Comparison of ENCODE assay signal across 28 cellular contexts in genomic region chr22:27151407-27151806, GRCh38.
A peak's percentile ranks its signal among the peaks of the same experiment; 100 is the strongest.
DNase-seq lines count a peak whose midpoint lies in the region; ATAC-seq, FAIRE-seq and TF ChIP-seq lines count a peak whose summit lies in the region.
"Had no signal": no experiment of that assay in that cellular context is flagged by ENCODE, and none has a peak within 500 bp of the region (broad histone marks: within the 10 kb centered on the region; RNA-seq: fewer than 3 reads in every experiment).

No MANE protein-coding gene starts in this region.

- ATAC-seq in lower lobe of right lung (no peak), GM18858 (IDR thresholded peaks at IDR 0.05; ENCODE audit: unreplicated experiment) (no peak), GM19328 (IDR thresholded peaks at IDR 0.05; ENCODE audit: unreplicated experiment) (no peak)
- ATAC-seq: activated CD4-positive, alpha-beta T cell treated with anti-CD3 and anti-CD28 coated beads for 36 hours; HepG2; Panc1; stimulated activated effector memory CD8-positive, alpha-beta T cell treated with anti-CD3 and anti-CD28 coated beads, Interleukin-12 subunit alpha, Interleukin-12 subunit beta, amount 100 ng/mL, for 72 hours; T-cell had no signal

- intact Hi-C loops in lower lobe of right lung (cut with DNase I) (no loop called here), adrenal gland (cut with DNase I) (no loop called here)

- DNase-seq in BE2C = no peak
- peak; percentile 69 for DNase-seq in Karpas-422
- no peak for DNase-seq in astrocyte (ENCODE audit: low read depth)
- DNase-seq in lower lobe of right lung = no peak
- DNase-seq in adrenal gland = no peak
- no peak for DNase-seq in activated CD4-positive, alpha-beta T cell treated with anti-CD3 and anti-CD28 coated beads, Interleukin-2, amount 50 U/mL, for 1 hour
- DNase-seq: ACHN; activated CD4-positive, alpha-beta T cell treated with anti-CD3 and anti-CD28 coated beads for 36 hours; activated naive CD4-positive, alpha-beta T cell treated with anti-CD3 and anti-CD28 coated beads, Interleukin-2, amount 10 ng/mL, durations not matched to agents 7 days and 5 days; activated T-cell treated with anti-CD3 and anti-CD28 coated beads, Interleukin-2, amount 50 U/mL, for 48 hours; amygdala; H7; NCI-H1105; NCI-H2029; NCI-H446; stimulated activated CD4-positive, alpha-beta T cell treated with anti-CD3 and anti-CD28 coated beads, Interleukin-2, amount 100 ng/mL, for 24 hours; T-cell had no signal

- no peak for TF ChIP-seq POLR2A in adrenal gland (IDR thresholded peaks at IDR 0.05)

- H4K20me1 ChIP-seq in Karpas-422 (ENCODE audit: insufficient read depth, low read depth, low read length) (no peaks in the 10 kb centered on the region), astrocyte (ENCODE audit: insufficient read depth, low read length) (no peaks in the 10 kb centered on the region)

- H3K36me3 ChIP-seq in BE2C = no peaks in the 10 kb centered on the region
- H3K36me3 ChIP-seq in Karpas-422 (ENCODE audit: insufficient read depth, low read length) = no peaks in the 10 kb centered on the region
- no peaks in the 10 kb centered on the region for H3K36me3 ChIP-seq in astrocyte (ENCODE audit: insufficient read depth, low read length)
- no peaks in the 10 kb centered on the region for H3K36me3 ChIP-seq in lower lobe of right lung
- H3K36me3 ChIP-seq in adrenal gland (replicated peaks in 1 of 2) = no peaks in the 10 kb centered on the region
- H3K36me3 ChIP-seq: thoracic aorta, vagina had no signal

- WGBS in adrenal gland, 4 donors = 52 to 63% (median 55%) methylated on average over 2 of the region's 2 CpGs

- H3K79me2 ChIP-seq in Karpas-422 (ENCODE audit: low read length) = no peaks in the 10 kb centered on the region
- H3K79me2 ChIP-seq in astrocyte (ENCODE audit: insufficient read depth, low read length) = no peaks in the 10 kb centered on the region

- no peaks in the 10 kb centered on the region for H3K27me3 Mint-ChIP-seq in astrocyte (ENCODE audit: low read depth, unreplicated experiment)

- FAIRE-seq in astrocyte (lab: Jason Lieb, UNC) = no peak
- FAIRE-seq: GM12891, HepG2, TTC549 had no signal

- H3K27ac Mint-ChIP-seq in astrocyte (ENCODE audit: unreplicated experiment) = no peak overlapping the region
- H3K27ac Mint-ChIP-seq: activated CD4-positive, alpha-beta T cell treated with anti-CD3 and anti-CD28 coated beads for 36 hours; activated naive CD4-positive, alpha-beta T cell treated with anti-CD3 and anti-CD28 coated beads, Interleukin-2, amount 10 ng/mL, durations not matched to agents 7 days and 5 days; stimulated activated effector memory CD8-positive, alpha-beta T cell treated with anti-CD3 and anti-CD28 coated beads, Interleukin-12 subunit alpha, Interleukin-12 subunit beta, amount 100 ng/mL, for 72 hours; T-cell had no signal

- H3K9me3 ChIP-seq in BE2C = no peaks in the 10 kb centered on the region
- no peaks in the 10 kb centered on the region for H3K9me3 ChIP-seq in Karpas-422 (ENCODE audit: low read length)
- no peaks in the 10 kb centered on the region for H3K9me3 ChIP-seq in astrocyte (ENCODE audit: insufficient read depth, low read depth, low read length)
- H3K9me3 ChIP-seq in lower lobe of right lung = peaks cover 3% of the 10 kb centered on the region
- no peaks in the 10 kb centered on the region for H3K9me3 ChIP-seq in adrenal gland (replicated peaks in 1 of 3)
- H3K9me3 ChIP-seq: thoracic aorta, vagina had no signal

- no peaks in the 10 kb centered on the region for H3K36me3 Mint-ChIP-seq in astrocyte (ENCODE audit: low read depth, unreplicated experiment)
- H3K36me3 Mint-ChIP-seq: activated naive CD4-positive, alpha-beta T cell treated with anti-CD3 and anti-CD28 coated beads, Interleukin-2, amount 10 ng/mL, durations not matched to agents 7 days and 5 days; stimulated activated effector memory CD8-positive, alpha-beta T cell treated with anti-CD3 and anti-CD28 coated beads, Interleukin-12 subunit alpha, Interleukin-12 subunit beta, amount 100 ng/mL, for 72 hours; T-cell had no signal

- H3K4me2 ChIP-seq in Karpas-422 (ENCODE audit: low read depth, low read length, poor library complexity, severe bottlenecking) (no peak overlapping the region), astrocyte (ENCODE audit: low read length) (no peak overlapping the region)
- H3K4me2 ChIP-seq: smooth muscle cell had no signal

- H3K9ac ChIP-seq in Karpas-422 (ENCODE audit: low read length) (no peak overlapping the region), astrocyte (ENCODE audit: low read length) (no peak overlapping the region)

- H3K4me3 ChIP-seq in BE2C (ENCODE audit: low read depth, low read length) (no peak overlapping the region), Karpas-422 (ENCODE audit: low read length) (no peak overlapping the region), astrocyte (ENCODE audit: insufficient read depth, low read depth, low read length) (no peak overlapping the region), lower lobe of right lung (no peak overlapping the region), adrenal gland (no peak overlapping the region)
- H3K4me3 ChIP-seq: smooth muscle cell, thoracic aorta, vagina had no signal

- H3K27ac ChIP-seq in Karpas-422 (ENCODE audit: low read length) (no peak overlapping the region), astrocyte (ENCODE audit: low read depth, low read length) (peak overlapping the region; percentile 0), lower lobe of right lung (peak overlapping the region; percentile 11), adrenal gland (no peak overlapping the region)
- H3K27ac ChIP-seq: C4-2B, thoracic aorta, vagina had no signal

- TF ChIP-seq CTCF in BE2C (IDR thresholded peaks at IDR 0.05; ENCODE audit: low read depth, low read length) = peak; percentile 25; the same call in 1 of the 2 replicates
- TF ChIP-seq CTCF in astrocyte (IDR thresholded peaks at IDR 0.05; ENCODE audit: insufficient read depth, low read depth, low read length) = no peak
- TF ChIP-seq CTCF in lower lobe of right lung (IDR thresholded peaks at IDR 0.05) = no peak
- TF ChIP-seq CTCF in adrenal gland (IDR thresholded peaks at IDR 0.05) = no peak

- H3K4me3 Mint-ChIP-seq in astrocyte (ENCODE audit: unreplicated experiment) = no peak overlapping the region
- H3K4me3 Mint-ChIP-seq: activated CD4-positive, alpha-beta T cell treated with anti-CD3 and anti-CD28 coated beads for 36 hours; activated naive CD4-positive, alpha-beta T cell treated with anti-CD3 and anti-CD28 coated beads, Interleukin-2, amount 10 ng/mL, durations not matched to agents 7 days and 5 days; stimulated activated effector memory CD8-positive, alpha-beta T cell treated with anti-CD3 and anti-CD28 coated beads, Interleukin-12 subunit alpha, Interleukin-12 subunit beta, amount 100 ng/mL, for 72 hours; T-cell had no signal

- H3K27me3 ChIP-seq in BE2C (no peaks in the 10 kb centered on the region), Karpas-422 (ENCODE audit: low read length) (no peaks in the 10 kb centered on the region), astrocyte (ENCODE audit: insufficient read depth, low read length) (no peaks in the 10 kb centered on the region), lower lobe of right lung (ENCODE audit: low read depth) (peaks cover 8% of the 10 kb centered on the region), adrenal gland (no peaks in the 10 kb centered on the region)
- H3K27me3 ChIP-seq: vagina had no signal

- peaks cover 6% of the 10 kb centered on the region for H3K4me1 Mint-ChIP-seq in astrocyte (ENCODE audit: low read depth, unreplicated experiment)

- no peaks in the 10 kb centered on the region for H3K9me2 ChIP-seq in Karpas-422 (replicated peaks; ENCODE audit: insufficient read depth, low read length)

- H3K4me1 ChIP-seq in BE2C (0 out of 2 replicates have a peak, but pooled peaks cover 2% of the 10 kb centered on the region), Karpas-422 (ENCODE audit: low read length) (no peaks in the 10 kb centered on the region), astrocyte (ENCODE audit: insufficient read depth, low read length) (peaks cover 10% of the 10 kb centered on the region), lower lobe of right lung (peaks cover 19% of the 10 kb centered on the region), adrenal gland (replicated peaks in 1 of 2) (no peaks in the 10 kb centered on the region)
- H3K4me1 ChIP-seq: vagina had no signal

- no peak overlapping the region for H2AFZ ChIP-seq in Karpas-422 (ENCODE audit: low read length)
- no peak overlapping the region for H2AFZ ChIP-seq in astrocyte (ENCODE audit: low read depth, low read length)

- no peaks in the 10 kb centered on the region for H3K9me3 Mint-ChIP-seq in astrocyte (ENCODE audit: unreplicated experiment)
- H3K9me3 Mint-ChIP-seq: stimulated activated effector memory CD8-positive, alpha-beta T cell treated with anti-CD3 and anti-CD28 coated beads, Interleukin-12 subunit alpha, Interleukin-12 subunit beta, amount 100 ng/mL, for 72 hours had no signal

Comparison
In these comparisons a context has a peak if more than half of its experiments do, and no peak if none do; other contexts are left out.
1. H3K27ac ChIP-seq: peak in astrocyte (single experiment) and lower lobe of right lung (single experiment); none in Karpas-422 (single experiment) and adrenal gland (0 of 5).